ENCODE assay signal across 11 cellular contexts in genomic region chrX:10634681-10635161, GRCh38.
DNase-seq lines count a peak whose midpoint lies in the region; ATAC-seq and TF ChIP-seq lines count a peak whose summit lies in the region.
"Had no signal": no experiment of that assay in that cellular context is flagged by ENCODE, and none has a peak within 500 bp of the region (broad histone marks: within the 10 kb centered on the region; RNA-seq: fewer than 3 reads in every experiment).

No MANE protein-coding gene starts in this region.

- in situ Hi-C loops in HAP-1 (cut with MboI; ENCODE audit: low sequenced_read_pairs) = loop anchor here (5.0 kb wide), 1 partner anchor 442 kb away; no protein-coding TSS in a partner anchor

- DNase-seq in HAP-1 (ENCODE audit: low spot score in 2 of 2) (peak; percentile 49 to 76), RWPE1 (ENCODE audit: low spot score) (peak; percentile 73), fibroblast of peridontal ligament (ENCODE audit: extremely low read depth) (peak; percentile 71), skeletal muscle cell (ENCODE audit: low read depth) (peak; percentile 80), NCI-H1436 treated with DMSO at 0.1 percent for 48 hours (lab: John Stamatoyannopoulos, UW) (no peak), NCI-H510A treated with DMSO at 0.1 percent for 48 hours (lab: John Stamatoyannopoulos, UW) (no peak), NCI-H1417 treated with DMSO at 0.1 percent for 48 hours (lab: John Stamatoyannopoulos, UW) (no peak)
- DNase-seq: activated T-cell treated with anti-CD3 and anti-CD28 coated beads, Interleukin-2, amount 50 U/mL, for 48 hours; effector CD4-positive, alpha-beta T cell; NCI-H146 had no signal

- H3K4me3 ChIP-seq in HAP-1 = no peak overlapping the region
- H3K4me3 ChIP-seq in skeletal muscle cell (ENCODE audit: low read depth, low read length) = no peak overlapping the region

- no peak for ATAC-seq in HG03354 (IDR thresholded peaks at IDR 0.05; ENCODE audit: poor library complexity, severe bottlenecking, unreplicated experiment)

- no peak for TF ChIP-seq CTCF in RWPE1 (conservative IDR thresholded peaks at IDR 0.05; ENCODE audit: low read depth)

- H3K27me3 ChIP-seq in HAP-1 (ENCODE audit: low read depth) = no peaks in the 10 kb centered on the region

- no peaks in the 10 kb centered on the region for H3K9me3 ChIP-seq in HAP-1

- peak overlapping the region; percentile 72 for H3K27ac ChIP-seq in RWPE1

- peaks cover 30% of the 10 kb centered on the region for H3K4me1 ChIP-seq in HAP-1

- POLR2A ChIA-PET in RWPE1 (lab: Yijun Ruan, JAX; ENCODE audit: low non-redundant PET) = no interaction called here

- CTCF ChIA-PET in RWPE1 (lab: Yijun Ruan, JAX) = interaction anchor here (0.7 kb wide), 2 partner anchors 89 to 444 kb away, joined by 3 read pairs; no protein-coding TSS in a partner anchor

- no peaks in the 10 kb centered on the region for H3K36me3 ChIP-seq in HAP-1 (replicated peaks)

Comparison
In these comparisons a context has a peak if more than half of its experiments do, and no peak if none do; other contexts are left out.
1. DNase-seq: peak in HAP-1 (2 of 2), RWPE1 (single experiment), fibroblast of peridontal ligament (single experiment) and skeletal muscle cell (single experiment); none in NCI-H1436 treated with DMSO at 0.1 percent for 48 hours (single experiment), NCI-H510A treated with DMSO at 0.1 percent for 48 hours (single experiment) and NCI-H1417 treated with DMSO at 0.1 percent for 48 hours (single experiment).